ENCODE assay signal across 13 cellular contexts in genomic region chr5:87394407-87394806, GRCh38. TPM values are rescaled to one million over a fixed set of nuclear protein-coding genes. Genes with fewer than 3 reads are reported as not detected.
A peak's percentile ranks its signal among the peaks of the same experiment; 100 is the strongest.
DNase-seq lines count a peak whose midpoint lies in the region; ATAC-seq and TF ChIP-seq lines count a peak whose summit lies in the region.
"Had no signal": no experiment of that assay in that cellular context is flagged by ENCODE, and none has a peak within 500 bp of the region (broad histone marks: within the 10 kb centered on the region; RNA-seq: fewer than 3 reads in every experiment).

No MANE protein-coding gene starts in this region.

- intact Hi-C loops in right lobe of liver (cut with DNase I) (loop anchor here in 1 of 2 donors (10.0 kb wide), 1 partner anchor 120 kb away; no protein-coding TSS in a partner anchor), ovary (cut with DNase I) (no loop called here)

- H3K4me1 ChIP-seq in right lobe of liver (peaks cover 0 to 53% (median 10%) of the 10 kb centered on the region in 4 donors), ovary (ENCODE audit: insufficient read depth) (peaks cover 1% of the 10 kb centered on the region)

- H3K4me3 Mint-ChIP-seq in chondrocyte (ENCODE audit: unreplicated experiment), result no peak overlapping the region
- H3K4me3 Mint-ChIP-seq: CD4-positive, CD25-positive, alpha-beta regulatory T cell had no signal

- no peaks in the 10 kb centered on the region for H3K9me3 ChIP-seq in right lobe of liver
- H3K9me3 ChIP-seq in ovary, result no peaks in the 10 kb centered on the region
- H3K9me3 ChIP-seq: upper lobe of left lung had no signal

- H3K27me3 ChIP-seq in right lobe of liver (no peaks in the 10 kb centered on the region), ovary (no peaks in the 10 kb centered on the region)
- H3K27me3 ChIP-seq: cardiac muscle cell, upper lobe of left lung had no signal

- no peaks in the 10 kb centered on the region for H3K27me3 Mint-ChIP-seq in chondrocyte (ENCODE audit: low read depth)

- H3K27ac ChIP-seq in right lobe of liver (no peak overlapping the region), ovary (no peak overlapping the region)
- H3K27ac ChIP-seq: cardiac muscle cell, upper lobe of left lung had no signal

- H3K36me3 ChIP-seq in right lobe of liver (peaks cover 0 to 32% (median 10%) of the 10 kb centered on the region in 4 donors), ovary (no peaks in the 10 kb centered on the region)

- H3K4me3 ChIP-seq in AG09309 (ENCODE audit: control insufficient read depth, low read depth, low read length), result no peak overlapping the region
- no peak overlapping the region for H3K4me3 ChIP-seq in right lobe of liver
- H3K4me3 ChIP-seq in ovary, result no peak overlapping the region
- H3K4me3 ChIP-seq: cardiac muscle cell, upper lobe of left lung had no signal

- peak overlapping the region; percentile 91 for H3K27ac Mint-ChIP-seq in chondrocyte (ENCODE audit: unreplicated experiment)

- H3K9me3 Mint-ChIP-seq in chondrocyte (ENCODE audit: low read depth), result no peaks in the 10 kb centered on the region

- ATAC-seq in right lobe of liver, result peak; percentile 67 to 82 (median 75)
- ATAC-seq in GM19463 (IDR thresholded peaks at IDR 0.05; ENCODE audit: unreplicated experiment), result no peak
- no peak for ATAC-seq in HG03521 (IDR thresholded peaks at IDR 0.05; ENCODE audit: unreplicated experiment)

- TF ChIP-seq CTCF in AG09309 (IDR thresholded peaks at IDR 0.05; ENCODE audit: control insufficient read depth, insufficient read depth, low read depth, low read length, missing control alignments), result no peak
- no peak for TF ChIP-seq CTCF in chondrocyte (IDR thresholded peaks at IDR 0.05)
- no peak for TF ChIP-seq CTCF in right lobe of liver (IDR thresholded peaks at IDR 0.05)
- no peak for TF ChIP-seq CTCF in ovary (IDR thresholded peaks at IDR 0.05)

- peaks cover 29% of the 10 kb centered on the region for H3K36me3 Mint-ChIP-seq in chondrocyte (ENCODE audit: low read depth)

- DNase-seq in AG09309 (ENCODE audit: low read depth) (peak; percentile 38), HT1080 (ENCODE audit: low read depth) (peak; percentile 32), chondrocyte (ENCODE audit: low spot score) (no peak), right lobe of liver (no peak), hippocampal formation (lab: John Stamatoyannopoulos, UW) (no peak), ovary (no peak)
- DNase-seq: CD4-positive, CD25-positive, alpha-beta regulatory T cell; mesendoderm; NCI-H2171 treated with DMSO at 0.1 percent for 48 hours; upper lobe of left lung had no signal

- TF ChIP-seq POLR2A in right lobe of liver (IDR thresholded peaks at IDR 0.05) (no peak), ovary (IDR thresholded peaks at IDR 0.05) (no peak)

- WGBS in right lobe of liver (ENCODE audit: insufficient coverage, low coverage, low lambda C conversion rate, missing lambda C conversion rate), result 17% methylated on average over 1 of the region's 1 CpG
- WGBS in ovary, 3 donors, result 38 to 51% (median 41%) methylated on average over 1 of the region's 1 CpG

- no peak for TF ChIP-seq EP300 in ovary (IDR thresholded peaks at IDR 0.05)

- peaks cover 66% of the 10 kb centered on the region for H3K4me1 Mint-ChIP-seq in chondrocyte (ENCODE audit: low read depth)

RNA-seq across cellular contexts. Expression of gene CCNH, which starts 18.3 kb away (rescaled TPM):
- 87.0 and 96.5 TPM in 2 replicates for total RNA-seq in HT1080 (2014; rRNA removed; shearing (Covaris generic))
- 73.2 and 75.2 TPM in 2 replicates for polyA plus RNA-seq in HT1080 (2015; cell fraction: cytosol; rRNA removed)
- polyA plus RNA-seq in HT1080 (2015; cell fraction: nucleus; rRNA removed), result 83.6 and 94.0 TPM in 2 replicates
- total RNA-seq in chondrocyte (23.1 to 30.3 TPM (median 25.3 TPM) in 3 replicates), right lobe of liver (10 to 100 TPM; 18.0 to 65.0 (median 19.3) TPM), ovary (100 to 1,000 TPM in 2 of 7 donors, 10 to 100 TPM in 5; 37.8 to 160 (median 49.0) TPM)
- 10 to 100 TPM; 21.7 to 26.0 TPM for polyA plus RNA-seq in ovary

Comparison
In these comparisons a context has a peak if more than half of its experiments do, and no peak if none do; other contexts are left out.
1. DNase-seq: peak in AG09309 (single experiment) and HT1080 (single experiment); none in chondrocyte (single experiment), right lobe of liver (0 of 3), hippocampal formation (0 of 2) and ovary (0 of 5).
2. ATAC-seq: peak in right lobe of liver (4 of 4); none in GM19463 (single experiment) and HG03521 (single experiment).